1 cellular context compared by ENCODE assay signal in the genomic region with DNA sequence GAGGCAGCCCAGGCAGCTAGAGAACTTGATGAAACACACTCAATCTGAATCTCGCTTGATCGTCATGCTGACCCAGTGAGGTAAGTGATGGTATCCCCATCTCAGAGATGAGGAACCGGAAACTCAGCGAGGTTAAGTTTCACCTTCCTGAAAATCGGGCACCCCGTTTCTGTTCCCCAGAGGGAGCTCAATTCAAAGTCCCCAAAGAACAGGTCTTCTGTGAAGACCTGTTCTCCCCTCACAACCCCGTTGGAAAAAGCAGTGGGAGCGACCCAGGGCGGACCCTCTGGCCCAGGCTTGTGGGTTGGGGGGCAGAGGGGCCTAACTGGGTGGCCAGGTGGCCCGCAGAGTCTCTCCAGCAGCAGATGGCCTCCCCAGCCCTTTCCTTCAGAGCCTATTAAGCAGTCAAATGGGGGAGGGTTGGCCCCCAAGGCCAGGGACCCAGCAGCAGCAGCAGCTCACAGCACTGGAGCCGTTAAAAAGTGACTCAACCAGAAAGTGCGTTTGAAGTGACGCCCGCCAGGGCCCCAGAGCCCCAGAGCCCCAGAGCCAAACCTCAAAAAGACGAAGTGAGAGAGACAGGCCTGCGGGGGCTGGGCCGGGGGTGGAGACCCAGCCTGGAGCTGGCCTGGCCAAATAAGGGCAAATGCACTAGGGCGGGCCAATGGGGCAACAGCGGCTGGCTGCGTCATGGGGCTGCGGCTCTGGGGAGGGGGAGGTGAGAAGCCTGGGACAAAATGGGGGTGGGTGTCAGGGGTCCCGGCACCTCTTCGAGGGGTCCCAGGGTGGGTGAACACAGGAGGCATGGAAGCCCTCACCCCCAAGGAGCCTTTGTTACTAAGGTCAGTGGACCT.
TF ChIP-seq lines count a peak whose summit lies in the region.

No MANE protein-coding gene starts in this region.

TF ChIP-seq in HepG2, 621 proteins besides CTCF, POLR2A, EP300 and RAD21 (continued from another document and continues in another):
- TF ChIP-seq, protein P1, sequence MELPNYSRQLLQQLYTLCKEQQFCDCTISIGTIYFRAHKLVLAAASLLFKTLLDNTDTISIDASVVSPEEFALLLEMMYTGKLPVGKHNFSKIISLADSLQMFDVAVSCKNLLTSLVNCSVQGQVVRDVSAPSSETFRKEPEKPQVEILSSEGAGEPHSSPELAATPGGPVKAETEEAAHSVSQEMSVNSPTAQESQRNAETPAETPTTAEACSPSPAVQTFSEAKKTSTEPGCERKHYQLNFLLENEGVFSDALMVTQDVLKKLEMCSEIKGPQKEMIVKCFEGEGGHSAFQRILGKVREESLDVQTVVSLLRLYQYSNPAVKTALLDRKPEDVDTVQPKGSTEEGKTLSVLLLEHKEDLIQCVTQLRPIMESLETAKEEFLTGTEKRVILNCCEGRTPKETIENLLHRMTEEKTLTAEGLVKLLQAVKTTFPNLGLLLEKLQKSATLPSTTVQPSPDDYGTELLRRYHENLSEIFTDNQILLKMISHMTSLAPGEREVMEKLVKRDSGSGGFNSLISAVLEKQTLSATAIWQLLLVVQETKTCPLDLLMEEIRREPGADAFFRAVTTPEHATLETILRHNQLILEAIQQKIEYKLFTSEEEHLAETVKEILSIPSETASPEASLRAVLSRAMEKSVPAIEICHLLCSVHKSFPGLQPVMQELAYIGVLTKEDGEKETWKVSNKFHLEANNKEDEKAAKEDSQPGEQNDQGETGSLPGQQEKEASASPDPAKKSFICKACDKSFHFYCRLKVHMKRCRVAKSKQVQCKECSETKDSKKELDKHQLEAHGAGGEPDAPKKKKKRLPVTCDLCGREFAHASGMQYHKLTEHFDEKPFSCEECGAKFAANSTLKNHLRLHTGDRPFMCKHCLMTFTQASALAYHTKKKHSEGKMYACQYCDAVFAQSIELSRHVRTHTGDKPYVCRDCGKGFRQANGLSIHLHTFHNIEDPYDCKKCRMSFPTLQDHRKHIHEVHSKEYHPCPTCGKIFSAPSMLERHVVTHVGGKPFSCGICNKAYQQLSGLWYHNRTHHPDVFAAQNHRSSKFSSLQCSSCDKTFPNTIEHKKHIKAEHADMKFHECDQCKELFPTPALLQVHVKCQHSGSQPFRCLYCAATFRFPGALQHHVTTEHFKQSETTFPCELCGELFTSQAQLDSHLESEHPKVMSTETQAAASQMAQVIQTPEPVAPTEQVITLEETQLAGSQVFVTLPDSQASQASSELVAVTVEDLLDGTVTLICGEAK (IDR thresholded peaks at IDR 0.05): no peak
- TF ChIP-seq, protein P1 (CRISPR knock-in tag; IDR thresholded peaks at IDR 0.05): 0 out of 2 replicates have a peak, but pooled peaks have one; percentile 43
- no peak for TF ChIP-seq FOXP4 (CRISPR knock-in tag; IDR thresholded peaks at IDR 0.05)
- TF ChIP-seq ZNF383 (CRISPR knock-in tag; IDR thresholded peaks at IDR 0.05; ENCODE audit: borderline replicate concordance): no peak
- TF ChIP-seq ZNF274 (CRISPR knock-in tag; IDR thresholded peaks at IDR 0.05): peak; percentile 51; the same call in 1 of the 2 replicates
- peak; percentile 67; the same call in 1 of the 2 replicates for TF ChIP-seq ZNF501 (CRISPR knock-in tag; IDR thresholded peaks at IDR 0.05)
- 0 out of 2 replicates have a peak, but pooled peaks have one; percentile 30 for TF ChIP-seq ZNF451 (CRISPR knock-in tag; IDR thresholded peaks at IDR 0.05)
- no peak; the same call in 1 of the 2 replicates for TF ChIP-seq ARHGAP35 (CRISPR knock-in tag; IDR thresholded peaks at IDR 0.05; ENCODE audit: borderline replicate concordance)
- no peak for TF ChIP-seq SMC3 (IDR thresholded peaks at IDR 0.05; ENCODE audit: low read length)
- TF ChIP-seq, protein P2, sequence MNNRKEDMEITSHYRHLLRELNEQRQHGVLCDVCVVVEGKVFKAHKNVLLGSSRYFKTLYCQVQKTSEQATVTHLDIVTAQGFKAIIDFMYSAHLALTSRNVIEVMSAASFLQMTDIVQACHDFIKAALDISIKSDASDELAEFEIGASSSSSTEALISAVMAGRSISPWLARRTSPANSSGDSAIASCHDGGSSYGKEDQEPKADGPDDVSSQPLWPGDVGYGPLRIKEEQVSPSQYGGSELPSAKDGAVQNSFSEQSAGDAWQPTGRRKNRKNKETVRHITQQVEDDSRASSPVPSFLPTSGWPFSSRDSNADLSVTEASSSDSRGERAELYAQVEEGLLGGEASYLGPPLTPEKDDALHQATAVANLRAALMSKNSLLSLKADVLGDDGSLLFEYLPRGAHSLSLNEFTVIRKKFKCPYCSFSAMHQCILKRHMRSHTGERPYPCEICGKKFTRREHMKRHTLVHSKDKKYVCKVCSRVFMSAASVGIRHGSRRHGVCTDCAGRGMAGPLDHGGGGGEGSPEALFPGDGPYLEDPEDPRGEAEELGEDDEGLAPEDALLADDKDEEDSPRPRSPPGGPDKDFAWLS (CRISPR knock-in tag; IDR thresholded peaks at IDR 0.05; ENCODE audit: borderline replicate concordance): no peak
- peak; percentile 48; the same call in 1 of the 2 replicates for TF ChIP-seq ZNF563 (CRISPR knock-in tag; IDR thresholded peaks at IDR 0.05)
- no peak for TF ChIP-seq CBFB (CRISPR knock-in tag; IDR thresholded peaks at IDR 0.05)
- no peak for TF ChIP-seq NFIB (CRISPR knock-in tag; IDR thresholded peaks at IDR 0.05; ENCODE audit: borderline replicate concordance)
- TF ChIP-seq ZNF839 (CRISPR knock-in tag; IDR thresholded peaks at IDR 0.05; ENCODE audit: borderline replicate concordance): no peak
- TF ChIP-seq, protein P3, sequence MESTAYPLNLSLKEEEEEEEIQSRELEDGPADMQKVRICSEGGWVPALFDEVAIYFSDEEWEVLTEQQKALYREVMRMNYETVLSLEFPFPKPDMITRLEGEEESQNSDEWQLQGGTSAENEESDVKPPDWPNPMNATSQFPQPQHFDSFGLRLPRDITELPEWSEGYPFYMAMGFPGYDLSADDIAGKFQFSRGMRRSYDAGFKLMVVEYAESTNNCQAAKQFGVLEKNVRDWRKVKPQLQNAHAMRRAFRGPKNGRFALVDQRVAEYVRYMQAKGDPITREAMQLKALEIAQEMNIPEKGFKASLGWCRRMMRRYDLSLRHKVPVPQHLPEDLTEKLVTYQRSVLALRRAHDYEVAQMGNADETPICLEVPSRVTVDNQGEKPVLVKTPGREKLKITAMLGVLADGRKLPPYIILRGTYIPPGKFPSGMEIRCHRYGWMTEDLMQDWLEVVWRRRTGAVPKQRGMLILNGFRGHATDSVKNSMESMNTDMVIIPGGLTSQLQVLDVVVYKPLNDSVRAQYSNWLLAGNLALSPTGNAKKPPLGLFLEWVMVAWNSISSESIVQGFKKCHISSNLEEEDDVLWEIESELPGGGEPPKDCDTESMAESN (CRISPR knock-in tag; conservative IDR thresholded peaks at IDR 0.05): 0 out of 2 replicates have a peak, but pooled peaks have one; percentile 52
- peak; percentile 70; the same call in 1 of the 2 replicates for TF ChIP-seq ZNF335 (CRISPR knock-in tag; IDR thresholded peaks at IDR 0.05)
- peak; percentile 22; the same call in 1 of the 2 replicates for TF ChIP-seq KLF11 (CRISPR knock-in tag; IDR thresholded peaks at IDR 0.05)
- TF ChIP-seq ERF (CRISPR knock-in tag; IDR thresholded peaks at IDR 0.05): peak; percentile 45; the same call in 1 of the 2 replicates
- TF ChIP-seq, protein P4, sequence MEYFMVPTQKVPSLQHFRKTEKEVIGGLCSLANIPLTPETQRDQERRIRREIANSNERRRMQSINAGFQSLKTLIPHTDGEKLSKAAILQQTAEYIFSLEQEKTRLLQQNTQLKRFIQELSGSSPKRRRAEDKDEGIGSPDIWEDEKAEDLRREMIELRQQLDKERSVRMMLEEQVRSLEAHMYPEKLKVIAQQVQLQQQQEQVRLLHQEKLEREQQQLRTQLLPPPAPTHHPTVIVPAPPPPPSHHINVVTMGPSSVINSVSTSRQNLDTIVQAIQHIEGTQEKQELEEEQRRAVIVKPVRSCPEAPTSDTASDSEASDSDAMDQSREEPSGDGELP (IDR thresholded peaks at IDR 0.05; ENCODE audit: borderline replicate concordance, low read depth): peak; percentile 16; the same call in 1 of the 2 replicates
- TF ChIP-seq NFKB2 (CRISPR knock-in tag; IDR thresholded peaks at IDR 0.05; ENCODE audit: borderline replicate concordance): peak; percentile 52; the same call in 1 of the 2 replicates
- TF ChIP-seq SOX5 (CRISPR knock-in tag; IDR thresholded peaks at IDR 0.05; ENCODE audit: borderline replicate concordance): no peak; the same call in 1 of the 2 replicates
- TF ChIP-seq ZNF44 (CRISPR knock-in tag; IDR thresholded peaks at IDR 0.05): no peak
- TF ChIP-seq PATZ1 (CRISPR knock-in tag; IDR thresholded peaks at IDR 0.05): peak; percentile 84
- no peak for TF ChIP-seq HOXD1 (CRISPR knock-in tag; IDR thresholded peaks at IDR 0.05)
- no peak for TF ChIP-seq ZNF567 (CRISPR knock-in tag; IDR thresholded peaks at IDR 0.05; ENCODE audit: borderline replicate concordance)
- no peak for TF ChIP-seq FOXJ3 (CRISPR knock-in tag; IDR thresholded peaks at IDR 0.05; ENCODE audit: borderline replicate concordance)
- no peak for TF ChIP-seq MIER2 (CRISPR knock-in tag; IDR thresholded peaks at IDR 0.05)
- peak; percentile 66 for TF ChIP-seq HNRNPK (IDR thresholded peaks at IDR 0.05; ENCODE audit: low read depth, low read length, poor library complexity, severe bottlenecking)
- TF ChIP-seq, protein P5, sequence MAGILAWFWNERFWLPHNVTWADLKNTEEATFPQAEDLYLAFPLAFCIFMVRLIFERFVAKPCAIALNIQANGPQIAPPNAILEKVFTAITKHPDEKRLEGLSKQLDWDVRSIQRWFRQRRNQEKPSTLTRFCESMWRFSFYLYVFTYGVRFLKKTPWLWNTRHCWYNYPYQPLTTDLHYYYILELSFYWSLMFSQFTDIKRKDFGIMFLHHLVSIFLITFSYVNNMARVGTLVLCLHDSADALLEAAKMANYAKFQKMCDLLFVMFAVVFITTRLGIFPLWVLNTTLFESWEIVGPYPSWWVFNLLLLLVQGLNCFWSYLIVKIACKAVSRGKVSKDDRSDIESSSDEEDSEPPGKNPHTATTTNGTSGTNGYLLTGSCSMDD (CRISPR knock-in tag; IDR thresholded peaks at IDR 0.05): no peak
- TF ChIP-seq KDM5B (CRISPR knock-in tag; IDR thresholded peaks at IDR 0.05; ENCODE audit: borderline replicate concordance): 0 out of 2 replicates have a peak, but pooled peaks have one; percentile 22
- TF ChIP-seq IKZF5 (CRISPR knock-in tag; IDR thresholded peaks at IDR 0.05): peak; percentile 53; the same call in 1 of the 2 replicates
- TF ChIP-seq, protein P6, sequence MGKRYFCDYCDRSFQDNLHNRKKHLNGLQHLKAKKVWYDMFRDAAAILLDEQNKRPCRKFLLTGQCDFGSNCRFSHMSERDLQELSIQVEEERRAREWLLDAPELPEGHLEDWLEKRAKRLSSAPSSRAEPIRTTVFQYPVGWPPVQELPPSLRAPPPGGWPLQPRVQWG (CRISPR knock-in tag; IDR thresholded peaks at IDR 0.05; ENCODE audit: borderline replicate concordance, low read depth): no peak
